9 cellular contexts compared by ENCODE assay signal in genomic region chrX:104075778-104076445, GRCh38. TPM values are rescaled to one million over a fixed set of nuclear protein-coding genes. Genes with fewer than 3 reads are reported as not detected.
DNase-seq lines count a peak whose midpoint lies in the region; ATAC-seq, FAIRE-seq and TF ChIP-seq lines count a peak whose summit lies in the region.
"Not testable (repeated sequence)": the region's sequence is repeated elsewhere in the genome, so short reads cannot be mapped to it uniquely, and the experiment has no call there.
"Had no signal": no experiment of that assay in that cellular context is flagged by ENCODE, and none has a peak within 500 bp of the region (broad histone marks: within the 10 kb centered on the region; RNA-seq: fewer than 3 reads in every experiment).

Gene TMSB15C, minus strand, starts transcription at chrX:104076236.

- H3K27ac Mint-ChIP-seq in CD4-positive, CD25-positive, alpha-beta regulatory T cell; activated CD8-positive, alpha-beta memory T cell treated with anti-CD3 and anti-CD28 coated beads, Interleukin-2, amount 10 ng/mL, durations not matched to agents 7 days and 5 days: not testable (repeated sequence)

- not testable (repeated sequence) for TF ChIP-seq CTCF in pancreas (IDR thresholded peaks at IDR 0.05)

- WGBS in pancreas, 2 donors, result no CpG with 5 or more reads among the region's 46 CpGs

- FAIRE-seq in pancreas (lab: Jason Lieb, UNC), result not testable (repeated sequence)

- H3K36me3 Mint-ChIP-seq in CD4-positive, CD25-positive, alpha-beta regulatory T cell; activated CD8-positive, alpha-beta memory T cell treated with anti-CD3 and anti-CD28 coated beads, Interleukin-2, amount 10 ng/mL, durations not matched to agents 7 days and 5 days: not testable (repeated sequence)

- H3K4me1 Mint-ChIP-seq in CD4-positive, CD25-positive, alpha-beta regulatory T cell; activated CD8-positive, alpha-beta memory T cell treated with anti-CD3 and anti-CD28 coated beads, Interleukin-2, amount 10 ng/mL, durations not matched to agents 7 days and 5 days: not testable (repeated sequence)

- ATAC-seq in CD4-positive, CD25-positive, alpha-beta regulatory T cell (ENCODE audit: low read depth in 2 of 2), result peak; percentile 95 to 99
- peak; percentile 99 for ATAC-seq in GM19328 (IDR thresholded peaks at IDR 0.05; ENCODE audit: unreplicated experiment)
- ATAC-seq in GM21717 (IDR thresholded peaks at IDR 0.05; ENCODE audit: unreplicated experiment), result peak; percentile 99
- ATAC-seq in HG02973 (IDR thresholded peaks at IDR 0.05; ENCODE audit: unreplicated experiment), result peak; percentile 98
- ATAC-seq in HG03457 (IDR thresholded peaks at IDR 0.05; ENCODE audit: unreplicated experiment), result peak; percentile 96
- peak; percentile 100 for ATAC-seq in activated CD8-positive, alpha-beta memory T cell treated with anti-CD3 and anti-CD28 coated beads, Interleukin-2, amount 10 ng/mL, durations not matched to agents 7 days and 5 days
- peak; percentile 93 to 98 for ATAC-seq in left cardiac atrium
- ATAC-seq in pancreas, result peak; percentile 75 to 99 (median 96)

- not testable (repeated sequence) for H3K9me3 Mint-ChIP-seq in CD4-positive, CD25-positive, alpha-beta regulatory T cell; activated CD8-positive, alpha-beta memory T cell treated with anti-CD3 and anti-CD28 coated beads, Interleukin-2, amount 10 ng/mL, durations not matched to agents 7 days and 5 days (ENCODE audit: low read depth)

- not testable (repeated sequence) for DNase-seq in CD4-positive, CD25-positive, alpha-beta regulatory T cell; activated CD8-positive, alpha-beta memory T cell treated with anti-CD3 and anti-CD28 coated beads, Interleukin-2, amount 10 ng/mL, durations not matched to agents 7 days and 5 days; left cardiac atrium; pancreas

- H3K27me3 Mint-ChIP-seq in CD4-positive, CD25-positive, alpha-beta regulatory T cell; activated CD8-positive, alpha-beta memory T cell treated with anti-CD3 and anti-CD28 coated beads, Interleukin-2, amount 10 ng/mL, durations not matched to agents 7 days and 5 days: not testable (repeated sequence)

- not testable (repeated sequence) for H3K27ac ChIP-seq in CD4-positive, CD25-positive, alpha-beta regulatory T cell (ENCODE audit: insufficient read depth, low read length, poor library complexity, severe bottlenecking); pancreas

- CTCF ChIA-PET in activated CD8-positive, alpha-beta memory T cell treated with anti-CD3 and anti-CD28 coated beads, Interleukin-2, amount 10 ng/mL, durations not matched to agents 7 days and 5 days (lab: Charles Lee), result not testable (repeated sequence)

- not testable (repeated sequence) for H3K27me3 ChIP-seq in CD4-positive, CD25-positive, alpha-beta regulatory T cell (ENCODE audit: control insufficient read depth, insufficient read depth, low read length); pancreas

- not testable (repeated sequence) for H3K9me3 ChIP-seq in CD4-positive, CD25-positive, alpha-beta regulatory T cell (ENCODE audit: control insufficient read depth in 2 of 2, low read length in 2 of 2); pancreas

- H3K4me3 Mint-ChIP-seq in CD4-positive, CD25-positive, alpha-beta regulatory T cell; activated CD8-positive, alpha-beta memory T cell treated with anti-CD3 and anti-CD28 coated beads, Interleukin-2, amount 10 ng/mL, durations not matched to agents 7 days and 5 days: not testable (repeated sequence)

- H3K4me3 ChIP-seq in CD4-positive, CD25-positive, alpha-beta regulatory T cell (ENCODE audit: low read depth, low read length); pancreas: not testable (repeated sequence)

- intact Hi-C loops in left cardiac atrium (cut with DNase I); pancreas (cut with DNase I): not testable (repeated sequence)

- not testable (repeated sequence) for H3K36me3 ChIP-seq in CD4-positive, CD25-positive, alpha-beta regulatory T cell (ENCODE audit: control insufficient read depth, insufficient read depth, low read length); pancreas

- H3K4me1 ChIP-seq in CD4-positive, CD25-positive, alpha-beta regulatory T cell (ENCODE audit: control insufficient read depth, insufficient read depth, low read length, poor library complexity, severe bottlenecking); pancreas: not testable (repeated sequence)

RNA-seq across cellular contexts. Expression of gene TMSB15C, which starts in this region (rescaled TPM):
- 3.8 TPM for total RNA-seq in CD4-positive, CD25-positive, alpha-beta regulatory T cell
- under 1 TPM; 0.16 to 0.63 (median 0.39) TPM for polyA plus RNA-seq in CD4-positive, CD25-positive, alpha-beta regulatory T cell
- total RNA-seq in activated CD8-positive, alpha-beta memory T cell treated with anti-CD3 and anti-CD28 coated beads, Interleukin-2, amount 10 ng/mL, durations not matched to agents 7 days and 5 days, result 1 to 10 TPM; 4.6 TPM
- total RNA-seq in left cardiac atrium (under 1 TPM; 0.32 to 0.34 TPM), pancreas (under 1 TPM in 5 of 6 donors, not detected in 1; 0.09 to 0.78 (median 0.28) TPM)
- 1 to 10 TPM in 1 of 2 donors, under 1 TPM in 1; 0.30 to 1.6 TPM for polyA plus RNA-seq in pancreas
- polyA plus RNA-seq: liver had no signal

Comparison
In these comparisons a context has a peak if more than half of its experiments do, and no peak if none do; other contexts are left out.
1. Peak in ATAC-seq in left cardiac atrium; RNA of the gene not detected or under 1 TPM.